In the genomic region with DNA sequence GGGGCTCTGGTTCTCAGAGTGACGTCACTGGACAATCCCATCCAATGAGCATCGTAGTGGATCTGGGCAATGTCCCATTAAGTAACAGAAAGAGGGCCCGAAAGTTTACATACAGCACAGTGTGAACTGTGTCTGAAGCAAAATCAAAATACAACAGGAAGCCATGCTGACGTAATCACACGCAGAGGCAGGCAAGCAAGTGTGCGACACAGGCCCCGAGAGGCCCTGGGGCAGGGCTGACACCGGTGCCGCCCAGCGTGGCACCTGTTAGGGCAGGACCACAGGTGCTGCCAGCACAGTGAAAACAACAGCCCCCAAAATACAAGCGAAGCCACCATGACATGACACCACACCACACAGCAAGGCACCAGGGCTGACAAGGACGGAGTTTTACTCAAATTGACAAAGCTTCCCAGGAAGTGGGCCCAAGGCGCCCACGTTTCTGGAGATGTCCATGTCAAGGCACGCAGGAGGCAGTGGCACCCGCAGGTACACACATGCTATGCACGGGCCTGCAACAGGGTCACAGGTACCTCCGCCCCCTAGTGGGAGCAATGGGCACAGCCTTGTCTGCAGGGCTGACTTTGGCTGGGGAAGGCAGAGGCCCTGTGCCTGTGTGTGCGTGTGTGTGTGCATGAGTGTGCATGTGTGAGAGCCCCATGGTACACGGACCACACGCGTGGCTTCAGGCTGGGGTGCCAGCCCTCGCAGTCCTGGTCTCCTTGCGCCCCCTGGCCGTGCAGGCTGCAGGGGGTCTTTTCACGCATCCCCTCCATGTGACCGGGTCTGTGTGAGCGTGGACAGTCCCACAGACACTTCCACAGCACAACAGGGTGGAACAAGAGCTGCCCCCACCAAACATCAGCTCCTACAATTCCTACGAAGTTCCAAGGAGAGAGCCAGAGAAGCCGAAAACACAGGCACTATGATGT, we compare ENCODE assay signal across 1 cellular context.
TF ChIP-seq lines count a peak whose summit lies in the region.

No MANE protein-coding gene starts in this region.

TF ChIP-seq in K562, 482 proteins besides CTCF, POLR2A, EP300 and RAD21 (continued from another document and continues in another):
- TF ChIP-seq, protein P1, sequence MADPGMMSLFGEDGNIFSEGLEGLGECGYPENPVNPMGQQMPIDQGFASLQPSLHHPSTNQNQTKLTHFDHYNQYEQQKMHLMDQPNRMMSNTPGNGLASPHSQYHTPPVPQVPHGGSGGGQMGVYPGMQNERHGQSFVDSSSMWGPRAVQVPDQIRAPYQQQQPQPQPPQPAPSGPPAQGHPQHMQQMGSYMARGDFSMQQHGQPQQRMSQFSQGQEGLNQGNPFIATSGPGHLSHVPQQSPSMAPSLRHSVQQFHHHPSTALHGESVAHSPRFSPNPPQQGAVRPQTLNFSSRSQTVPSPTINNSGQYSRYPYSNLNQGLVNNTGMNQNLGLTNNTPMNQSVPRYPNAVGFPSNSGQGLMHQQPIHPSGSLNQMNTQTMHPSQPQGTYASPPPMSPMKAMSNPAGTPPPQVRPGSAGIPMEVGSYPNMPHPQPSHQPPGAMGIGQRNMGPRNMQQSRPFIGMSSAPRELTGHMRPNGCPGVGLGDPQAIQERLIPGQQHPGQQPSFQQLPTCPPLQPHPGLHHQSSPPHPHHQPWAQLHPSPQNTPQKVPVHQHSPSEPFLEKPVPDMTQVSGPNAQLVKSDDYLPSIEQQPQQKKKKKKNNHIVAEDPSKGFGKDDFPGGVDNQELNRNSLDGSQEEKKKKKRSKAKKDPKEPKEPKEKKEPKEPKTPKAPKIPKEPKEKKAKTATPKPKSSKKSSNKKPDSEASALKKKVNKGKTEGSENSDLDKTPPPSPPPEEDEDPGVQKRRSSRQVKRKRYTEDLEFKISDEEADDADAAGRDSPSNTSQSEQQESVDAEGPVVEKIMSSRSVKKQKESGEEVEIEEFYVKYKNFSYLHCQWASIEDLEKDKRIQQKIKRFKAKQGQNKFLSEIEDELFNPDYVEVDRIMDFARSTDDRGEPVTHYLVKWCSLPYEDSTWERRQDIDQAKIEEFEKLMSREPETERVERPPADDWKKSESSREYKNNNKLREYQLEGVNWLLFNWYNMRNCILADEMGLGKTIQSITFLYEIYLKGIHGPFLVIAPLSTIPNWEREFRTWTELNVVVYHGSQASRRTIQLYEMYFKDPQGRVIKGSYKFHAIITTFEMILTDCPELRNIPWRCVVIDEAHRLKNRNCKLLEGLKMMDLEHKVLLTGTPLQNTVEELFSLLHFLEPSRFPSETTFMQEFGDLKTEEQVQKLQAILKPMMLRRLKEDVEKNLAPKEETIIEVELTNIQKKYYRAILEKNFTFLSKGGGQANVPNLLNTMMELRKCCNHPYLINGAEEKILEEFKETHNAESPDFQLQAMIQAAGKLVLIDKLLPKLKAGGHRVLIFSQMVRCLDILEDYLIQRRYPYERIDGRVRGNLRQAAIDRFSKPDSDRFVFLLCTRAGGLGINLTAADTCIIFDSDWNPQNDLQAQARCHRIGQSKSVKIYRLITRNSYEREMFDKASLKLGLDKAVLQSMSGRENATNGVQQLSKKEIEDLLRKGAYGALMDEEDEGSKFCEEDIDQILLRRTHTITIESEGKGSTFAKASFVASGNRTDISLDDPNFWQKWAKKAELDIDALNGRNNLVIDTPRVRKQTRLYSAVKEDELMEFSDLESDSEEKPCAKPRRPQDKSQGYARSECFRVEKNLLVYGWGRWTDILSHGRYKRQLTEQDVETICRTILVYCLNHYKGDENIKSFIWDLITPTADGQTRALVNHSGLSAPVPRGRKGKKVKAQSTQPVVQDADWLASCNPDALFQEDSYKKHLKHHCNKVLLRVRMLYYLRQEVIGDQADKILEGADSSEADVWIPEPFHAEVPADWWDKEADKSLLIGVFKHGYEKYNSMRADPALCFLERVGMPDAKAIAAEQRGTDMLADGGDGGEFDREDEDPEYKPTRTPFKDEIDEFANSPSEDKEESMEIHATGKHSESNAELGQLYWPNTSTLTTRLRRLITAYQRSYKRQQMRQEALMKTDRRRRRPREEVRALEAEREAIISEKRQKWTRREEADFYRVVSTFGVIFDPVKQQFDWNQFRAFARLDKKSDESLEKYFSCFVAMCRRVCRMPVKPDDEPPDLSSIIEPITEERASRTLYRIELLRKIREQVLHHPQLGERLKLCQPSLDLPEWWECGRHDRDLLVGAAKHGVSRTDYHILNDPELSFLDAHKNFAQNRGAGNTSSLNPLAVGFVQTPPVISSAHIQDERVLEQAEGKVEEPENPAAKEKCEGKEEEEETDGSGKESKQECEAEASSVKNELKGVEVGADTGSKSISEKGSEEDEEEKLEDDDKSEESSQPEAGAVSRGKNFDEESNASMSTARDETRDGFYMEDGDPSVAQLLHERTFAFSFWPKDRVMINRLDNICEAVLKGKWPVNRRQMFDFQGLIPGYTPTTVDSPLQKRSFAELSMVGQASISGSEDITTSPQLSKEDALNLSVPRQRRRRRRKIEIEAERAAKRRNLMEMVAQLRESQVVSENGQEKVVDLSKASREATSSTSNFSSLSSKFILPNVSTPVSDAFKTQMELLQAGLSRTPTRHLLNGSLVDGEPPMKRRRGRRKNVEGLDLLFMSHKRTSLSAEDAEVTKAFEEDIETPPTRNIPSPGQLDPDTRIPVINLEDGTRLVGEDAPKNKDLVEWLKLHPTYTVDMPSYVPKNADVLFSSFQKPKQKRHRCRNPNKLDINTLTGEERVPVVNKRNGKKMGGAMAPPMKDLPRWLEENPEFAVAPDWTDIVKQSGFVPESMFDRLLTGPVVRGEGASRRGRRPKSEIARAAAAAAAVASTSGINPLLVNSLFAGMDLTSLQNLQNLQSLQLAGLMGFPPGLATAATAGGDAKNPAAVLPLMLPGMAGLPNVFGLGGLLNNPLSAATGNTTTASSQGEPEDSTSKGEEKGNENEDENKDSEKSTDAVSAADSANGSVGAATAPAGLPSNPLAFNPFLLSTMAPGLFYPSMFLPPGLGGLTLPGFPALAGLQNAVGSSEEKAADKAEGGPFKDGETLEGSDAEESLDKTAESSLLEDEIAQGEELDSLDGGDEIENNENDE (IDR thresholded peaks at IDR 0.05; ENCODE audit: low read depth, low read length): no peak
- TF ChIP-seq CTBP1 (IDR thresholded peaks at IDR 0.05; ENCODE audit: borderline replicate concordance) (peak; percentile 72; the same call in 1 of the 2 replicates), TAF9B (IDR thresholded peaks at IDR 0.05; ENCODE audit: partially characterized antibody) (no peak), ATF2 (CRISPR knock-in tag; IDR thresholded peaks at IDR 0.05) (no peak), MECOM (CRISPR knock-in tag; IDR thresholded peaks at IDR 0.05) (0 out of 2 replicates have a peak, but pooled peaks have one; percentile 25), CHD2 (IDR thresholded peaks at IDR 0.05; ENCODE audit: low read depth, low read length) (no peak), HDAC6 (IDR thresholded peaks at IDR 0.05; ENCODE audit: low read depth, low read length) (no peak), TOE1 (IDR thresholded peaks at IDR 0.05; ENCODE audit: borderline replicate concordance) (no peak), TOE1 (CRISPR knock-in tag; IDR thresholded peaks at IDR 0.05; ENCODE audit: borderline replicate concordance, low read depth) (no peak), ZNF695 (CRISPR knock-in tag; IDR thresholded peaks at IDR 0.05) (no peak), HDAC3 (IDR thresholded peaks at IDR 0.05; ENCODE audit: borderline replicate concordance, partially characterized antibody) (no peak), SMAD4 (CRISPR knock-in tag; conservative IDR thresholded peaks at IDR 0.05) (peak; percentile 86), POLR2H (tag; IDR thresholded peaks at IDR 0.05; ENCODE audit: low read depth) (no peak), SREBF1 (IDR thresholded peaks at IDR 0.05; ENCODE audit: borderline replicate concordance, low read depth, low read length) (no peak), ZNF133 (CRISPR knock-in tag; IDR thresholded peaks at IDR 0.05) (0 out of 2 replicates have a peak, but pooled peaks have one; percentile 37), ZNF584 (CRISPR knock-in tag; IDR thresholded peaks at IDR 0.05; ENCODE audit: low read depth) (no peak), ZHX1 (conservative IDR thresholded peaks at IDR 0.05; ENCODE audit: low read length) (no peak), MAFF (IDR thresholded peaks at IDR 0.05; ENCODE audit: low read length) (no peak), ZNF583 (CRISPR knock-in tag; IDR thresholded peaks at IDR 0.05) (peak; percentile 51; the same call in 1 of the 2 replicates), MLLT1 (IDR thresholded peaks at IDR 0.05) (no peak), HDAC1 (IDR thresholded peaks at IDR 0.05) (no peak), CBX2 (IDR thresholded peaks at IDR 0.05; ENCODE audit: insufficient read depth, low read length, poor library complexity, severe bottlenecking) (no peak), EHMT2 (IDR thresholded peaks at IDR 0.05) (no peak)
- TF ChIP-seq, protein P2, sequence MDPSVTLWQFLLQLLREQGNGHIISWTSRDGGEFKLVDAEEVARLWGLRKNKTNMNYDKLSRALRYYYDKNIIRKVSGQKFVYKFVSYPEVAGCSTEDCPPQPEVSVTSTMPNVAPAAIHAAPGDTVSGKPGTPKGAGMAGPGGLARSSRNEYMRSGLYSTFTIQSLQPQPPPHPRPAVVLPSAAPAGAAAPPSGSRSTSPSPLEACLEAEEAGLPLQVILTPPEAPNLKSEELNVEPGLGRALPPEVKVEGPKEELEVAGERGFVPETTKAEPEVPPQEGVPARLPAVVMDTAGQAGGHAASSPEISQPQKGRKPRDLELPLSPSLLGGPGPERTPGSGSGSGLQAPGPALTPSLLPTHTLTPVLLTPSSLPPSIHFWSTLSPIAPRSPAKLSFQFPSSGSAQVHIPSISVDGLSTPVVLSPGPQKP (CRISPR knock-in tag; IDR thresholded peaks at IDR 0.05): no peak
- TF ChIP-seq, protein P3, sequence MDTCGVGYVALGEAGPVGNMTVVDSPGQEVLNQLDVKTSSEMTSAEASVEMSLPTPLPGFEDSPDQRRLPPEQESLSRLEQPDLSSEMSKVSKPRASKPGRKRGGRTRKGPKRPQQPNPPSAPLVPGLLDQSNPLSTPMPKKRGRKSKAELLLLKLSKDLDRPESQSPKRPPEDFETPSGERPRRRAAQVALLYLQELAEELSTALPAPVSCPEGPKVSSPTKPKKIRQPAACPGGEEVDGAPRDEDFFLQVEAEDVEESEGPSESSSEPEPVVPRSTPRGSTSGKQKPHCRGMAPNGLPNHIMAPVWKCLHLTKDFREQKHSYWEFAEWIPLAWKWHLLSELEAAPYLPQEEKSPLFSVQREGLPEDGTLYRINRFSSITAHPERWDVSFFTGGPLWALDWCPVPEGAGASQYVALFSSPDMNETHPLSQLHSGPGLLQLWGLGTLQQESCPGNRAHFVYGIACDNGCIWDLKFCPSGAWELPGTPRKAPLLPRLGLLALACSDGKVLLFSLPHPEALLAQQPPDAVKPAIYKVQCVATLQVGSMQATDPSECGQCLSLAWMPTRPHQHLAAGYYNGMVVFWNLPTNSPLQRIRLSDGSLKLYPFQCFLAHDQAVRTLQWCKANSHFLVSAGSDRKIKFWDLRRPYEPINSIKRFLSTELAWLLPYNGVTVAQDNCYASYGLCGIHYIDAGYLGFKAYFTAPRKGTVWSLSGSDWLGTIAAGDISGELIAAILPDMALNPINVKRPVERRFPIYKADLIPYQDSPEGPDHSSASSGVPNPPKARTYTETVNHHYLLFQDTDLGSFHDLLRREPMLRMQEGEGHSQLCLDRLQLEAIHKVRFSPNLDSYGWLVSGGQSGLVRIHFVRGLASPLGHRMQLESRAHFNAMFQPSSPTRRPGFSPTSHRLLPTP (IDR thresholded peaks at IDR 0.05; ENCODE audit: borderline replicate concordance, extremely low read depth, insufficient read length): no peak
- TF ChIP-seq, protein P4, sequence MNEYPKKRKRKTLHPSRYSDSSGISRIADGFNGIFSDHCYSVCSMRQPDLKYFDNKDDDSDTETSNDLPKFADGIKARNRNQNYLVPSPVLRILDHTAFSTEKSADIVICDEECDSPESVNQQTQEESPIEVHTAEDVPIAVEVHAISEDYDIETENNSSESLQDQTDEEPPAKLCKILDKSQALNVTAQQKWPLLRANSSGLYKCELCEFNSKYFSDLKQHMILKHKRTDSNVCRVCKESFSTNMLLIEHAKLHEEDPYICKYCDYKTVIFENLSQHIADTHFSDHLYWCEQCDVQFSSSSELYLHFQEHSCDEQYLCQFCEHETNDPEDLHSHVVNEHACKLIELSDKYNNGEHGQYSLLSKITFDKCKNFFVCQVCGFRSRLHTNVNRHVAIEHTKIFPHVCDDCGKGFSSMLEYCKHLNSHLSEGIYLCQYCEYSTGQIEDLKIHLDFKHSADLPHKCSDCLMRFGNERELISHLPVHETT (CRISPR knock-in tag; conservative IDR thresholded peaks at IDR 0.05 in 1 of 2, IDR thresholded peaks at IDR 0.05 in 1 of 2): no peak
